9 cellular contexts compared by ENCODE assay signal in genomic region chr16:88430185-88430523, GRCh38. TPM values are rescaled to one million over a fixed set of nuclear protein-coding genes. Genes with fewer than 3 reads are reported as not detected.
A peak's percentile ranks its signal among the peaks of the same experiment; 100 is the strongest.
DNase-seq lines count a peak whose midpoint lies in the region; ATAC-seq, FAIRE-seq and TF ChIP-seq lines count a peak whose summit lies in the region.
"Had no signal": no experiment of that assay in that cellular context is flagged by ENCODE, and none has a peak within 500 bp of the region (broad histone marks: within the 10 kb centered on the region; RNA-seq: fewer than 3 reads in every experiment).

No MANE protein-coding gene starts in this region.

- H3K27ac Mint-ChIP-seq in IgD-negative memory B cell: no peak overlapping the region

- ATAC-seq in pancreas: peak in 2 of 4 donors; percentile 9 to 11
- ATAC-seq in HG02852 (IDR thresholded peaks at IDR 0.05; ENCODE audit: unreplicated experiment): no peak

- intact Hi-C loops in pancreas (cut with DNase I): loop anchor here in 1 of 3 donors (10.0 kb wide), 1 partner anchor 235 kb away; no protein-coding TSS in a partner anchor

- peak overlapping the region; percentile 67; the same call in 1 of the 2 replicates for H3K4me3 ChIP-seq in GM08714 (ENCODE audit: low read length)
- H3K4me3 ChIP-seq in pancreas: peak overlapping the region; percentile 7 to 46 (median 26)

- no peaks in the 10 kb centered on the region for H3K4me1 Mint-ChIP-seq in IgD-negative memory B cell

- FAIRE-seq in pancreas (lab: Jason Lieb, UNC): no peak

- H3K27me3 ChIP-seq in pancreas: peaks cover 0 to 7% (median 0%) of the 10 kb centered on the region in 4 donors

- H3K36me3 ChIP-seq in pancreas: no peaks in the 10 kb centered on the region

- WGBS in pancreas, 2 donors: 8 to 9% methylated on average over 32 to 36 of the region's 36 CpGs

- no peaks in the 10 kb centered on the region for H3K9me3 ChIP-seq in pancreas

- DNase-seq in dermis blood vessel endothelial cell (peak; percentile 31), pancreas (no peak), occipital lobe (lab: John Stamatoyannopoulos, UW) (no peak), COR-L47 (lab: John Stamatoyannopoulos, UW) (no peak), inferior parietal cortex (ENCODE audit: extremely low spot score) (no peak)

- H3K9me3 Mint-ChIP-seq in IgD-negative memory B cell: no peaks in the 10 kb centered on the region
- H3K9me3 Mint-ChIP-seq: activated T-helper 1 cell treated with anti-CD3 and anti-CD28 coated beads, Interleukin-12 subunit alpha, Interleukin-12 subunit beta, Interleukin-2, Interleukin-4 antibody, amounts not matched to agents 30 ng/mL and 10 ng/mL and 1 ng/mL, durations not matched to agents 14 hours and 24 hours and 36 hours had no signal

- peak overlapping the region; percentile 17 to 74 (median 71) for H3K4me3 Mint-ChIP-seq in IgD-negative memory B cell

- no peak for TF ChIP-seq CTCF in pancreas (IDR thresholded peaks at IDR 0.05)

- no peaks in the 10 kb centered on the region for H3K36me3 Mint-ChIP-seq in IgD-negative memory B cell

- H3K27ac ChIP-seq in pancreas: no peak overlapping the region

- no peaks in the 10 kb centered on the region for H3K27me3 Mint-ChIP-seq in IgD-negative memory B cell

- no peaks in the 10 kb centered on the region for H3K4me1 ChIP-seq in pancreas

RNA-seq across cellular contexts. Expression of gene ZFPM1, which starts 22.9 kb away (rescaled TPM):
- polyA plus RNA-seq in IgD-negative memory B cell (0.15 TPM), pancreas (10 to 100 TPM in 1 of 2 donors, 1 to 10 TPM in 1; 3.6 to 22.5 TPM)
- total RNA-seq in dermis blood vessel endothelial cell (1.4 and 1.6 TPM in 2 replicates), pancreas (10 to 100 TPM; 14.2 to 20.4 (median 19.3) TPM), occipital lobe (1.2 TPM)

RNA-seq across cellular contexts. Expression of gene ZNF469, which starts 47.4 kb away (rescaled TPM):
- polyA plus RNA-seq in IgD-negative memory B cell (0.26 TPM), pancreas (under 1 TPM; 0.14 to 0.34 TPM)
- total RNA-seq in dermis blood vessel endothelial cell (0.79 and 1.0 TPM in 2 replicates), pancreas (1 to 10 TPM in 1 of 6 donors, under 1 TPM in 5; 0.20 to 2.0 (median 0.39) TPM), occipital lobe (0.31 TPM)
